In the genomic region with DNA sequence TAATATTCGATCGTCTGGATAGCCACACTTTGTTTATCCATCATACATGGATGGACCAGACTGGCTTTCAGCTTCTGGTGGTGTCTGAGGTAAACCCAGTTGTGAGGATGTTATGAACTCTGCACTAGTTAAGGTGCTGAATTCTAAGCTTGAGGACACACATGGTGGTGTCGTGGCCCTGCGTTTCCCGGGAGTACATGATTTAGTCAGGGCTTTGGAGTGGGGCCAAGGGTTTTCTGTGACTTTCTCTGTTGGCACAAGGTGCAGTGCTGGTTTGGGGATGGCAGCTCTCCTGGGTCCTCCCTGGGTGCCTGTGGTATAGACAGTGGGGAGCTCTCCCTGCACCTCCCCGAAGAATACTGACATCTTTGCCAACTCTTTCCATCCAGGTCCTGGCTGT, we compare ENCODE assay signal across 32 cellular contexts.
"Had no signal": no experiment of that assay in that cellular context is flagged by ENCODE, and none has a peak within 500 bp of the region (broad histone marks: within the 10 kb centered on the region; RNA-seq: fewer than 3 reads in every experiment).

No MANE protein-coding gene starts in this region.

- H3K9me3 Mint-ChIP-seq: activated B cell treated with CpG ODN at 0.5 μM for 24 hours; activated CD4-positive, alpha-beta memory T cell treated with anti-CD3 and anti-CD28 coated beads for 36 hours; activated naive CD4-positive, alpha-beta T cell treated with anti-CD3 and anti-CD28 coated beads for 36 hours; activated naive CD4-positive, alpha-beta T cell treated with anti-CD3 and anti-CD28 coated beads, Interleukin-2, amount 50 U/mL, for 72 hours; activated T-cell treated with anti-CD3 and anti-CD28 coated beads, Interleukin-2, amount 50 U/mL, for 4 hours; activated T-helper 1 cell treated with anti-CD3 and anti-CD28 coated beads, Interleukin-12 subunit alpha, Interleukin-12 subunit beta, Interleukin-2, Interleukin-4 antibody, amounts not matched to agents 30 ng/mL and 10 ng/mL and 1 ng/mL, durations not matched to agents 14 hours and 24 hours and 36 hours had no signal

- H3K27me3 Mint-ChIP-seq: activated CD4-positive, alpha-beta memory T cell treated with anti-CD3 and anti-CD28 coated beads for 36 hours had no signal

- H3K27me3 ChIP-seq: adrenal gland, body of pancreas, Peyer's patch had no signal

- H3K36me3 Mint-ChIP-seq: activated CD4-positive, alpha-beta memory T cell treated with anti-CD3 and anti-CD28 coated beads for 36 hours; activated naive CD4-positive, alpha-beta T cell treated with anti-CD3 and anti-CD28 coated beads, Interleukin-2, amount 50 U/mL, for 72 hours had no signal

- H3K36me3 ChIP-seq: adrenal gland, Peyer's patch had no signal

- H3K27ac Mint-ChIP-seq: activated B cell treated with CpG ODN at 0.5 μM for 24 hours; activated CD4-positive, alpha-beta memory T cell treated with anti-CD3 and anti-CD28 coated beads for 36 hours; activated naive CD4-positive, alpha-beta T cell treated with anti-CD3 and anti-CD28 coated beads for 36 hours; activated naive CD4-positive, alpha-beta T cell treated with anti-CD3 and anti-CD28 coated beads, Interleukin-2, amount 50 U/mL, for 72 hours; activated T-helper 1 cell treated with anti-CD3 and anti-CD28 coated beads, Interleukin-12 subunit alpha, Interleukin-12 subunit beta, Interleukin-2, Interleukin-4 antibody, amounts not matched to agents 30 ng/mL and 10 ng/mL and 1 ng/mL, durations not matched to agents 14 hours and 24 hours and 36 hours had no signal

- H3K27ac ChIP-seq: adrenal gland, body of pancreas, Peyer's patch, VCaP had no signal

- ATAC-seq: activated naive CD4-positive, alpha-beta T cell treated with anti-CD3 and anti-CD28 coated beads, Interleukin-2, amount 50 U/mL, for 72 hours; activated T-cell treated with anti-CD3 and anti-CD28 coated beads, Interleukin-2, amount 50 U/mL, for 4 hours; body of pancreas; PC-3; SK-N-SH treated with all-trans-retinoic acid at 6 μM for 48 hours had no signal

- H3K4me1 ChIP-seq: Peyer's patch had no signal

- H3K4me1 Mint-ChIP-seq: activated B cell treated with CpG ODN at 0.5 μM for 24 hours had no signal

- H3K4me3 ChIP-seq: adrenal gland, body of pancreas, Peyer's patch had no signal

- H3K9me3 ChIP-seq: adrenal gland, body of pancreas, Peyer's patch had no signal

- H3K4me3 Mint-ChIP-seq: activated B cell treated with CpG ODN at 0.5 μM for 24 hours; activated CD4-positive, alpha-beta memory T cell treated with anti-CD3 and anti-CD28 coated beads for 36 hours; activated naive CD4-positive, alpha-beta T cell treated with anti-CD3 and anti-CD28 coated beads for 36 hours; activated T-cell treated with anti-CD3 and anti-CD28 coated beads, Interleukin-2, amount 50 U/mL, for 4 hours; activated T-helper 1 cell treated with anti-CD3 and anti-CD28 coated beads, Interleukin-12 subunit alpha, Interleukin-12 subunit beta, Interleukin-2, Interleukin-4 antibody, amounts not matched to agents 30 ng/mL and 10 ng/mL and 1 ng/mL, durations not matched to agents 14 hours and 24 hours and 36 hours had no signal

- DNase-seq: activated B cell treated with CpG ODN at 0.5 μM for 24 hours; activated CD4-positive, alpha-beta memory T cell treated with anti-CD3 and anti-CD28 coated beads for 36 hours; activated CD4-positive, alpha-beta T cell treated with anti-CD3 and anti-CD28 coated beads for 4 hours; activated CD4-positive, alpha-beta T cell treated with anti-CD3 and anti-CD28 coated beads, Interleukin-2, amount 50 U/mL, for 1 hour; activated CD4-positive, CD25-positive, alpha-beta regulatory T cell treated with anti-CD3 and anti-CD28 coated beads, Interleukin-2, amount 50 U/mL, for 72 hours; activated CD8-positive, alpha-beta memory T cell treated with anti-CD3 and anti-CD28 coated beads, Interleukin-2, amount 50 U/mL, for 4 hours; activated gamma-delta T cell treated with Interleukin-2 at 50 U/mL for 16 hours; activated naive CD4-positive, alpha-beta T cell treated with anti-CD3 and anti-CD28 coated beads for 36 hours; activated T-cell treated with anti-CD3 and anti-CD28 coated beads for 4 hours; activated T-cell treated with anti-CD3 and anti-CD28 coated beads, Interleukin-2, amount 50 U/mL, for 4 hours; body of pancreas; central memory CD4-positive, alpha-beta T cell; NCI-H1105 treated with DMSO at 0.1 percent for 48 hours; NCI-H1436; NCI-H1694; NCI-H1930; NCI-H2081 treated with DMSO at 0.1 percent for 48 hours; NCI-H345; NCI-H524 treated with DMSO at 0.1 percent for 48 hours; NCI-H748 treated with DMSO at 0.1 percent for 48 hours; NK-92 treated with Interleukin-12 subunit alpha and Interleukin-12 subunit beta, amount 100 ng/mL, for 24 hours; PC-3; Peyer's patch; RPMI8226; SHP77 treated with DMSO at 0.1 percent for 48 hours; T-helper 1 cell; T-helper 9 cell had no signal
